In genomic region chr14:100065942-100066574, GRCh38 we compare ENCODE assay signal across 1 cellular context.
TF ChIP-seq lines count a peak whose summit lies in the region.

No MANE protein-coding gene starts in this region.

TF ChIP-seq in HepG2, 621 proteins besides CTCF, POLR2A, EP300 and RAD21:
- TF ChIP-seq FOXP1 (IDR thresholded peaks at IDR 0.05) (no peak), FOXP1 (CRISPR knock-in tag; IDR thresholded peaks at IDR 0.05) (no peak), U2AF2 (IDR thresholded peaks at IDR 0.05; ENCODE audit: low read depth, low read length) (no peak), NCOR1 (IDR thresholded peaks at IDR 0.05; ENCODE audit: borderline replicate concordance, low read length) (no peak), ZBTB37 (CRISPR knock-in tag; IDR thresholded peaks at IDR 0.05) (no peak), TCF7 (IDR thresholded peaks at IDR 0.05; ENCODE audit: low read depth) (no peak)
